1 cellular context compared by ENCODE assay signal in the genomic region with DNA sequence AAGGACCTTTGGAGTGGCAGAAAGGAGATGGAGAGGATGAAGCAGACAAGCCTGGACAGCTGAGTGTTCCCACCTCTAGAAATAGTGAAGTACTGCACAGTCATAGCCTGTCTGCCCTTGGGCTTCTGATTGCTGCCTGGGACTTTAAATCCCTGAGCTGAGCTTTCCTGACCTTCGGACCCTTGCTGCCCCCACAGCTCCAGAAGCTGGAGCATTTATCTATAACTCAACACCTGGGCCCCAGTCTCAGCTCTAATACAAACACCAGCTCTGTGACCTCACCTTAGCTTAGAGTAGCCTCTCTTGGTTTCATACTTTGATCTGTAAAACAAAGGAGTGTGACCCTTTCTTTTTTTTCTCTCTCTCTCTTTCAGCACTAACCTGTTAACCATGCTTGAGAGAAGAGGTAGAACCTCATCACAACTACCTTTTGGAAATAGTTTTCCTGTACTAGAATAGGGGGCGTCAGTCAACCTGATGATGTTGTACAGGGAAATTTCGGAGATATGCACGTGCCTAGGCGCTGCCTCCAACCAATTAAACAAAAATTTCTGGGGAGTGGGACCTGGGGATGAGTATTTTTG.
TF ChIP-seq lines count a peak whose summit lies in the region.

No MANE protein-coding gene starts in this region.

TF ChIP-seq in HepG2, 621 proteins besides CTCF, POLR2A, EP300 and RAD21 (continues in another document):
- TF ChIP-seq HNRNPL (IDR thresholded peaks at IDR 0.05; ENCODE audit: low read depth, low read length) (no peak), SRSF1 (optimal IDR thresholded peaks at IDR 0.05; ENCODE audit: low read depth, low read length) (no peak), SPEN (CRISPR knock-in tag; IDR thresholded peaks at IDR 0.05; ENCODE audit: low read depth) (peak; percentile 62; the same call in 1 of the 2 replicates), SP140L (CRISPR knock-in tag; IDR thresholded peaks at IDR 0.05; ENCODE audit: borderline replicate concordance) (0 out of 2 replicates have a peak, but pooled peaks have one; percentile 72), ZNF343 (CRISPR knock-in tag; IDR thresholded peaks at IDR 0.05) (no peak; the same call in 1 of the 2 replicates), MEIS2 (CRISPR knock-in tag; IDR thresholded peaks at IDR 0.05) (peak; percentile 45; the same call in 1 of the 2 replicates), HIVEP1 (CRISPR knock-in tag; IDR thresholded peaks at IDR 0.05) (no peak), KMT2B (CRISPR knock-in tag; IDR thresholded peaks at IDR 0.05) (peak; percentile 21; the same call in 1 of the 2 replicates), NFATC3 (CRISPR knock-in tag; IDR thresholded peaks at IDR 0.05) (no peak; the same call in 1 of the 2 replicates), MATR3 (CRISPR knock-in tag; IDR thresholded peaks at IDR 0.05) (no peak), SMAD9 (CRISPR knock-in tag; IDR thresholded peaks at IDR 0.05) (no peak), ZNF749 (CRISPR knock-in tag; IDR thresholded peaks at IDR 0.05; ENCODE audit: borderline replicate concordance) (peak; percentile 65; the same call in 1 of the 2 replicates), HNF4A (CRISPR knock-in tag; IDR thresholded peaks at IDR 0.05) (peak; percentile 100), MED8 (CRISPR knock-in tag; IDR thresholded peaks at IDR 0.05; ENCODE audit: insufficient replicate concordance) (peak; percentile 85), SOX6 (IDR thresholded peaks at IDR 0.05) (no peak), SOX6 (CRISPR knock-in tag; IDR thresholded peaks at IDR 0.05) (peak; percentile 100)
- TF ChIP-seq, protein P1, sequence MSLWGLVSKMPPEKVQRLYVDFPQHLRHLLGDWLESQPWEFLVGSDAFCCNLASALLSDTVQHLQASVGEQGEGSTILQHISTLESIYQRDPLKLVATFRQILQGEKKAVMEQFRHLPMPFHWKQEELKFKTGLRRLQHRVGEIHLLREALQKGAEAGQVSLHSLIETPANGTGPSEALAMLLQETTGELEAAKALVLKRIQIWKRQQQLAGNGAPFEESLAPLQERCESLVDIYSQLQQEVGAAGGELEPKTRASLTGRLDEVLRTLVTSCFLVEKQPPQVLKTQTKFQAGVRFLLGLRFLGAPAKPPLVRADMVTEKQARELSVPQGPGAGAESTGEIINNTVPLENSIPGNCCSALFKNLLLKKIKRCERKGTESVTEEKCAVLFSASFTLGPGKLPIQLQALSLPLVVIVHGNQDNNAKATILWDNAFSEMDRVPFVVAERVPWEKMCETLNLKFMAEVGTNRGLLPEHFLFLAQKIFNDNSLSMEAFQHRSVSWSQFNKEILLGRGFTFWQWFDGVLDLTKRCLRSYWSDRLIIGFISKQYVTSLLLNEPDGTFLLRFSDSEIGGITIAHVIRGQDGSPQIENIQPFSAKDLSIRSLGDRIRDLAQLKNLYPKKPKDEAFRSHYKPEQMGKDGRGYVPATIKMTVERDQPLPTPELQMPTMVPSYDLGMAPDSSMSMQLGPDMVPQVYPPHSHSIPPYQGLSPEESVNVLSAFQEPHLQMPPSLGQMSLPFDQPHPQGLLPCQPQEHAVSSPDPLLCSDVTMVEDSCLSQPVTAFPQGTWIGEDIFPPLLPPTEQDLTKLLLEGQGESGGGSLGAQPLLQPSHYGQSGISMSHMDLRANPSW (CRISPR knock-in tag; IDR thresholded peaks at IDR 0.05; ENCODE audit: borderline replicate concordance): peak; percentile 62; the same call in 1 of the 2 replicates
- TF ChIP-seq, protein P2, sequence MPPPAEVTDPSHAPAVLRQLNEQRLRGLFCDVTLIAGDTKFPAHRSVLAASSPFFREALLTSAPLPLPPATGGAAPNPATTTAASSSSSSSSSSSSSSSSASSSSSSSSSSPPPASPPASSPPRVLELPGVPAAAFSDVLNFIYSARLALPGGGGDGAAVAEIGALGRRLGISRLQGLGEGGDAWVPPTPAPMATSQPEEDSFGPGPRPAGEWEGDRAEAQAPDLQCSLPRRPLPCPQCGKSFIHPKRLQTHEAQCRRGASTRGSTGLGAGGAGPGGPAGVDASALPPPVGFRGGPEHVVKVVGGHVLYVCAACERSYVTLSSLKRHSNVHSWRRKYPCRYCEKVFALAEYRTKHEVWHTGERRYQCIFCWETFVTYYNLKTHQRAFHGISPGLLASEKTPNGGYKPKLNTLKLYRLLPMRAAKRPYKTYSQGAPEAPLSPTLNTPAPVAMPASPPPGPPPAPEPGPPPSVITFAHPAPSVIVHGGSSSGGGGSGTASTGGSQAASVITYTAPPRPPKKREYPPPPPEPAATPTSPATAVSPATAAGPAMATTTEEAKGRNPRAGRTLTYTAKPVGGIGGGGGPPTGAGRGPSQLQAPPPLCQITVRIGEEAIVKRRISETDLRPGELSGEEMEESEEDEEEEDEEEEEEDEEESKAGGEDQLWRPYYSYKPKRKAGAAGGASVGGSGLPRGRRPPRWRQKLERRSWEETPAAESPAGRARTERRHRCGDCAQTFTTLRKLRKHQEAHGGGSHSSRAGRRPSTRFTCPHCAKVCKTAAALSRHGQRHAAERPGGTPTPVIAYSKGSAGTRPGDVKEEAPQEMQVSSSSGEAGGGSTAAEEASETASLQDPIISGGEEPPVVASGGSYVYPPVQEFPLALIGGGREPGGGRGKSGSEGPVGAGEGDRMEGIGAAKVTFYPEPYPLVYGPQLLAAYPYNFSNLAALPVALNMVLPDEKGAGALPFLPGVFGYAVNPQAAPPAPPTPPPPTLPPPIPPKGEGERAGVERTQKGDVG (CRISPR knock-in tag; IDR thresholded peaks at IDR 0.05; ENCODE audit: borderline replicate concordance): peak; percentile 60; the same call in 1 of the 2 replicates
- TF ChIP-seq, protein P3, sequence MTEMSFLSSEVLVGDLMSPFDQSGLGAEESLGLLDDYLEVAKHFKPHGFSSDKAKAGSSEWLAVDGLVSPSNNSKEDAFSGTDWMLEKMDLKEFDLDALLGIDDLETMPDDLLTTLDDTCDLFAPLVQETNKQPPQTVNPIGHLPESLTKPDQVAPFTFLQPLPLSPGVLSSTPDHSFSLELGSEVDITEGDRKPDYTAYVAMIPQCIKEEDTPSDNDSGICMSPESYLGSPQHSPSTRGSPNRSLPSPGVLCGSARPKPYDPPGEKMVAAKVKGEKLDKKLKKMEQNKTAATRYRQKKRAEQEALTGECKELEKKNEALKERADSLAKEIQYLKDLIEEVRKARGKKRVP (CRISPR knock-in tag; IDR thresholded peaks at IDR 0.05): peak in 1 of 2 experiments; percentile 42; a peak in 1 of 4 replicates
- TF ChIP-seq, protein P4, sequence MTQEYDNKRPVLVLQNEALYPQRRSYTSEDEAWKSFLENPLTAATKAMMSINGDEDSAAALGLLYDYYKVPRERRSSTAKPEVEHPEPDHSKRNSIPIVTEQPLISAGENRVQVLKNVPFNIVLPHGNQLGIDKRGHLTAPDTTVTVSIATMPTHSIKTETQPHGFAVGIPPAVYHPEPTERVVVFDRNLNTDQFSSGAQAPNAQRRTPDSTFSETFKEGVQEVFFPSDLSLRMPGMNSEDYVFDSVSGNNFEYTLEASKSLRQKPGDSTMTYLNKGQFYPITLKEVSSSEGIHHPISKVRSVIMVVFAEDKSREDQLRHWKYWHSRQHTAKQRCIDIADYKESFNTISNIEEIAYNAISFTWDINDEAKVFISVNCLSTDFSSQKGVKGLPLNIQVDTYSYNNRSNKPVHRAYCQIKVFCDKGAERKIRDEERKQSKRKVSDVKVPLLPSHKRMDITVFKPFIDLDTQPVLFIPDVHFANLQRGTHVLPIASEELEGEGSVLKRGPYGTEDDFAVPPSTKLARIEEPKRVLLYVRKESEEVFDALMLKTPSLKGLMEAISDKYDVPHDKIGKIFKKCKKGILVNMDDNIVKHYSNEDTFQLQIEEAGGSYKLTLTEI (CRISPR knock-in tag; conservative IDR thresholded peaks at IDR 0.05): no peak
- TF ChIP-seq, protein P5, sequence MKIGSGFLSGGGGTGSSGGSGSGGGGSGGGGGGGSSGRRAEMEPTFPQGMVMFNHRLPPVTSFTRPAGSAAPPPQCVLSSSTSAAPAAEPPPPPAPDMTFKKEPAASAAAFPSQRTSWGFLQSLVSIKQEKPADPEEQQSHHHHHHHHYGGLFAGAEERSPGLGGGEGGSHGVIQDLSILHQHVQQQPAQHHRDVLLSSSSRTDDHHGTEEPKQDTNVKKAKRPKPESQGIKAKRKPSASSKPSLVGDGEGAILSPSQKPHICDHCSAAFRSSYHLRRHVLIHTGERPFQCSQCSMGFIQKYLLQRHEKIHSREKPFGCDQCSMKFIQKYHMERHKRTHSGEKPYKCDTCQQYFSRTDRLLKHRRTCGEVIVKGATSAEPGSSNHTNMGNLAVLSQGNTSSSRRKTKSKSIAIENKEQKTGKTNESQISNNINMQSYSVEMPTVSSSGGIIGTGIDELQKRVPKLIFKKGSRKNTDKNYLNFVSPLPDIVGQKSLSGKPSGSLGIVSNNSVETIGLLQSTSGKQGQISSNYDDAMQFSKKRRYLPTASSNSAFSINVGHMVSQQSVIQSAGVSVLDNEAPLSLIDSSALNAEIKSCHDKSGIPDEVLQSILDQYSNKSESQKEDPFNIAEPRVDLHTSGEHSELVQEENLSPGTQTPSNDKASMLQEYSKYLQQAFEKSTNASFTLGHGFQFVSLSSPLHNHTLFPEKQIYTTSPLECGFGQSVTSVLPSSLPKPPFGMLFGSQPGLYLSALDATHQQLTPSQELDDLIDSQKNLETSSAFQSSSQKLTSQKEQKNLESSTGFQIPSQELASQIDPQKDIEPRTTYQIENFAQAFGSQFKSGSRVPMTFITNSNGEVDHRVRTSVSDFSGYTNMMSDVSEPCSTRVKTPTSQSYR (CRISPR knock-in tag; IDR thresholded peaks at IDR 0.05; ENCODE audit: borderline replicate concordance): peak; percentile 94
- TF ChIP-seq, protein P6, sequence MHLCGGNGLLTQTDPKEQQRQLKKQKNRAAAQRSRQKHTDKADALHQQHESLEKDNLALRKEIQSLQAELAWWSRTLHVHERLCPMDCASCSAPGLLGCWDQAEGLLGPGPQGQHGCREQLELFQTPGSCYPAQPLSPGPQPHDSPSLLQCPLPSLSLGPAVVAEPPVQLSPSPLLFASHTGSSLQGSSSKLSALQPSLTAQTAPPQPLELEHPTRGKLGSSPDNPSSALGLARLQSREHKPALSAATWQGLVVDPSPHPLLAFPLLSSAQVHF (CRISPR knock-in tag; IDR thresholded peaks at IDR 0.05): no peak
- TF ChIP-seq, protein P7, sequence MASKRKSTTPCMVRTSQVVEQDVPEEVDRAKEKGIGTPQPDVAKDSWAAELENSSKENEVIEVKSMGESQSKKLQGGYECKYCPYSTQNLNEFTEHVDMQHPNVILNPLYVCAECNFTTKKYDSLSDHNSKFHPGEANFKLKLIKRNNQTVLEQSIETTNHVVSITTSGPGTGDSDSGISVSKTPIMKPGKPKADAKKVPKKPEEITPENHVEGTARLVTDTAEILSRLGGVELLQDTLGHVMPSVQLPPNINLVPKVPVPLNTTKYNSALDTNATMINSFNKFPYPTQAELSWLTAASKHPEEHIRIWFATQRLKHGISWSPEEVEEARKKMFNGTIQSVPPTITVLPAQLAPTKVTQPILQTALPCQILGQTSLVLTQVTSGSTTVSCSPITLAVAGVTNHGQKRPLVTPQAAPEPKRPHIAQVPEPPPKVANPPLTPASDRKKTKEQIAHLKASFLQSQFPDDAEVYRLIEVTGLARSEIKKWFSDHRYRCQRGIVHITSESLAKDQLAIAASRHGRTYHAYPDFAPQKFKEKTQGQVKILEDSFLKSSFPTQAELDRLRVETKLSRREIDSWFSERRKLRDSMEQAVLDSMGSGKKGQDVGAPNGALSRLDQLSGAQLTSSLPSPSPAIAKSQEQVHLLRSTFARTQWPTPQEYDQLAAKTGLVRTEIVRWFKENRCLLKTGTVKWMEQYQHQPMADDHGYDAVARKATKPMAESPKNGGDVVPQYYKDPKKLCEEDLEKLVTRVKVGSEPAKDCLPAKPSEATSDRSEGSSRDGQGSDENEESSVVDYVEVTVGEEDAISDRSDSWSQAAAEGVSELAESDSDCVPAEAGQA (IDR thresholded peaks at IDR 0.05; ENCODE audit: low read depth): no peak
- TF ChIP-seq, protein P7 (CRISPR knock-in tag; IDR thresholded peaks at IDR 0.05; ENCODE audit: borderline replicate concordance): no peak; the same call in 1 of the 2 replicates
- TF ChIP-seq, protein P8, sequence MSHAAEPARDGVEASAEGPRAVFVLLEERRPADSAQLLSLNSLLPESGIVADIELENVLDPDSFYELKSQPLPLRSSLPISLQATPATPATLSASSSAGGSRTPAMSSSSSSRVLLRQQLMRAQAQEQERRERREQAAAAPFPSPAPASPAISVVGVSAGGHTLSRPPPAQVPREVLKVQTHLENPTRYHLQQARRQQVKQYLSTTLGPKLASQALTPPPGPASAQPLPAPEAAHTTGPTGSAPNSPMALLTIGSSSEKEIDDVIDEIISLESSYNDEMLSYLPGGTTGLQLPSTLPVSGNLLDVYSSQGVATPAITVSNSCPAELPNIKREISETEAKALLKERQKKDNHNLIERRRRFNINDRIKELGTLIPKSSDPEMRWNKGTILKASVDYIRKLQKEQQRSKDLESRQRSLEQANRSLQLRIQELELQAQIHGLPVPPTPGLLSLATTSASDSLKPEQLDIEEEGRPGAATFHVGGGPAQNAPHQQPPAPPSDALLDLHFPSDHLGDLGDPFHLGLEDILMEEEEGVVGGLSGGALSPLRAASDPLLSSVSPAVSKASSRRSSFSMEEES (CRISPR knock-in tag; IDR thresholded peaks at IDR 0.05): peak; percentile 80
